In genomic region chr12:95601626-95602025, GRCh38 we compare ENCODE assay signal across 13 cellular contexts.
DNase-seq lines count a peak whose midpoint lies in the region; TF ChIP-seq lines count a peak whose summit lies in the region.
"Had no signal": no experiment of that assay in that cellular context is flagged by ENCODE, and none has a peak within 500 bp of the region (broad histone marks: within the 10 kb centered on the region; RNA-seq: fewer than 3 reads in every experiment).

No MANE protein-coding gene starts in this region.

- TF ChIP-seq CTCF in GM13976 (IDR thresholded peaks at IDR 0.05; ENCODE audit: borderline replicate concordance, control extremely low read depth, extremely low read depth, insufficient read depth, missing control alignments), result no peak
- TF ChIP-seq CTCF in tibial artery (IDR thresholded peaks at IDR 0.05), result no peak

- DNase-seq in AG08396 (ENCODE audit: low spot score), result peak; percentile 64
- peak; percentile 68 for DNase-seq in NCI-H446 treated with DMSO at 0.1 percent for 48 hours (lab: John Stamatoyannopoulos, UW)
- peak; percentile 54 for DNase-seq in dedifferentiated amniotic fluid mesenchymal stem cell (ENCODE audit: extremely low spot score)
- peak; percentile 51 for DNase-seq in inferior parietal cortex (ENCODE audit: extremely low spot score)
- no peak for DNase-seq in NCI-H2171 treated with DMSO at 0.1 percent for 48 hours (lab: John Stamatoyannopoulos, UW)
- no peak for DNase-seq in retina
- no peak for DNase-seq in GM13976 (ENCODE audit: low spot score)
- no peak for DNase-seq in tibial artery
- DNase-seq: activated CD8-positive, alpha-beta memory T cell treated with anti-CD3 and anti-CD28 coated beads, Interleukin-2, amount 50 U/mL, for 4 hours; erythroblast; MM.1S; occipital lobe; stimulated activated CD4-positive, alpha-beta T cell treated with anti-CD3 and anti-CD28 coated beads, Interleukin-12 subunit alpha, Interleukin-12 subunit beta, amount 100 ng/mL, for 4 hours had no signal

- no peak overlapping the region for H3K27ac ChIP-seq in tibial artery

- peaks cover 0 to 10% (median 2%) of the 10 kb centered on the region in 4 donors for H3K4me1 ChIP-seq in tibial artery

- no peak overlapping the region for H3K4me3 ChIP-seq in tibial artery

- H3K27me3 ChIP-seq in tibial artery, result no peaks in the 10 kb centered on the region

- in situ Hi-C loops in GM13976 (cut with MboI; ENCODE audit: low sequenced_read_pairs, unreplicated experiment), result no loop called here

- no peaks in the 10 kb centered on the region for H3K9me3 ChIP-seq in tibial artery

- intact Hi-C loops in tibial artery (cut with DNase I; ENCODE audit: low total_unique reads), result no loop called here

- H3K36me3 ChIP-seq in tibial artery, result no peaks in the 10 kb centered on the region

Comparison
In these comparisons a context has a peak if more than half of its experiments do, and no peak if none do; other contexts are left out.
1. DNase-seq: peak in AG08396 (single experiment), NCI-H446 treated with DMSO at 0.1 percent for 48 hours (single experiment), dedifferentiated amniotic fluid mesenchymal stem cell (single experiment) and inferior parietal cortex (single experiment); none in NCI-H2171 treated with DMSO at 0.1 percent for 48 hours (single experiment), retina (single experiment), GM13976 (single experiment) and tibial artery (0 of 2).